Comparison of ENCODE assay signal across 4 cellular contexts in genomic region chr17:18119938-18120337, GRCh38. TPM values are rescaled to one million over a fixed set of nuclear protein-coding genes. Genes with fewer than 3 reads are reported as not detected.
"Had no signal": no experiment of that assay in that cellular context is flagged by ENCODE, and none has a peak within 500 bp of the region (broad histone marks: within the 10 kb centered on the region; RNA-seq: fewer than 3 reads in every experiment).

No MANE protein-coding gene starts in this region.

- H3K4me3 ChIP-seq: GM12878 had no signal

- DNase-seq: GDM1, GF-D8 had no signal

- ATAC-seq: GM12878 had no signal

RNA-seq across cellular contexts. Expression of gene MYO15A, which starts 11.4 kb away (rescaled TPM):
- total RNA-seq: G401 had no signal
